8 cellular contexts compared by ENCODE assay signal in genomic region chr17:48578616-48579560, GRCh38. TPM values are rescaled to one million over a fixed set of nuclear protein-coding genes. Genes with fewer than 3 reads are reported as not detected.
DNase-seq lines count a peak whose midpoint lies in the region; TF ChIP-seq lines count a peak whose summit lies in the region.

No MANE protein-coding gene starts in this region.

- DNase-seq in T-helper 1 cell: no peak
- DNase-seq in cardiac fibroblast (ENCODE audit: low read depth in 2 of 2): no peak
- no peak for DNase-seq in BE2C
- DNase-seq in AG08395 (ENCODE audit: low spot score): no peak
- no peak for DNase-seq in AG08396 (ENCODE audit: low spot score)

- no peaks in the 10 kb centered on the region; the same call in 1 of the 2 replicates for H3K36me3 ChIP-seq in HUES6 (ENCODE audit: control insufficient read depth, insufficient read depth, low read length)
- H3K36me3 ChIP-seq in neural cell (ENCODE audit: insufficient read depth, low read length): no peaks in the 10 kb centered on the region
- H3K36me3 ChIP-seq in BE2C: no peaks in the 10 kb centered on the region

- peak overlapping the region; percentile 87 for H3K27ac Mint-ChIP-seq in T-helper 1 cell treated with Interleukin-12 subunit alpha and Interleukin-12 subunit beta and Interleukin-4 antibody, amounts not matched to agents 30 μg/mL and 1 μg/mL, for 36 hours

- peaks cover 18% of the 10 kb centered on the region for H3K36me3 Mint-ChIP-seq in T-helper 1 cell treated with Interleukin-12 subunit alpha and Interleukin-12 subunit beta and Interleukin-4 antibody, amounts not matched to agents 30 μg/mL and 1 μg/mL, for 36 hours (ENCODE audit: low read depth)

- H3K9me3 ChIP-seq in HUES6 (ENCODE audit: control insufficient read depth, insufficient read depth, low read depth, low read length) (no peaks in the 10 kb centered on the region), neural cell (ENCODE audit: low read length) (no peaks in the 10 kb centered on the region), BE2C (no peaks in the 10 kb centered on the region)

- no peaks in the 10 kb centered on the region for H3K9me2 ChIP-seq in neural cell (ENCODE audit: insufficient read depth, low read length)

- H3K4me3 ChIP-seq in HUES6 (ENCODE audit: low read depth, low read length) (peak overlapping the region; percentile 60), cardiac fibroblast (replicated peaks in 1 of 2; ENCODE audit: low read depth in 2 of 2, low read length in 2 of 2) (peak overlapping the region; percentile 28 to 57), neural cell (ENCODE audit: low read length) (no peak overlapping the region), BE2C (ENCODE audit: low read depth, low read length) (no peak overlapping the region)

- H3K9ac ChIP-seq in HUES6 (ENCODE audit: low read length) (peak overlapping the region; percentile 91), neural cell (ENCODE audit: low read length) (no peak overlapping the region)

- no peaks in the 10 kb centered on the region for H3F3A ChIP-seq in neural cell (ENCODE audit: insufficient read depth, low read length, poor library complexity, severe bottlenecking)

- no peaks in the 10 kb centered on the region for H3K79me2 ChIP-seq in neural cell (replicated peaks; ENCODE audit: insufficient read depth, low read length)

- peaks cover 53% of the 10 kb centered on the region for H3K4me1 Mint-ChIP-seq in T-helper 1 cell treated with Interleukin-12 subunit alpha and Interleukin-12 subunit beta and Interleukin-4 antibody, amounts not matched to agents 30 μg/mL and 1 μg/mL, for 36 hours (ENCODE audit: low read depth)

- H3K4me3 Mint-ChIP-seq in T-helper 1 cell treated with Interleukin-12 subunit alpha and Interleukin-12 subunit beta and Interleukin-4 antibody, amounts not matched to agents 30 μg/mL and 1 μg/mL, for 36 hours: peak overlapping the region; percentile 94

- H3K4me1 ChIP-seq in HUES6 (ENCODE audit: control insufficient read depth, insufficient read depth, low read length) (peaks cover 31% of the 10 kb centered on the region; the same call in 1 of the 2 replicates), BE2C (no peaks in the 10 kb centered on the region)

- TF ChIP-seq CTCF in cardiac fibroblast (IDR thresholded peaks at IDR 0.05; ENCODE audit: low read depth, low read length) (no peak), neural cell (IDR thresholded peaks at IDR 0.05; ENCODE audit: poor library complexity, severe bottlenecking) (no peak), BE2C (IDR thresholded peaks at IDR 0.05; ENCODE audit: low read depth, low read length) (no peak)

- no peaks in the 10 kb centered on the region for H4K20me1 ChIP-seq in neural cell (ENCODE audit: insufficient read depth)

- H3K27me3 ChIP-seq in HUES6 (ENCODE audit: control insufficient read depth, insufficient read depth, low read length): peaks cover 100% of the 10 kb centered on the region
- peaks cover 98% of the 10 kb centered on the region for H3K27me3 ChIP-seq in neural cell (ENCODE audit: insufficient read depth, low read depth, low read length)
- H3K27me3 ChIP-seq in BE2C: peaks cover 96% of the 10 kb centered on the region

- H3K9me3 Mint-ChIP-seq in T-helper 1 cell treated with Interleukin-12 subunit alpha and Interleukin-12 subunit beta and Interleukin-4 antibody, amounts not matched to agents 30 μg/mL and 1 μg/mL, for 36 hours: no peaks in the 10 kb centered on the region

- H3K27ac ChIP-seq in HUES6 (ENCODE audit: low read depth, low read length) (no peak overlapping the region; the same call in 1 of the 2 replicates), neural cell (ENCODE audit: low read length) (no peak overlapping the region)

- peaks cover 48% of the 10 kb centered on the region for H3K27me3 Mint-ChIP-seq in T-helper 1 cell treated with Interleukin-12 subunit alpha and Interleukin-12 subunit beta and Interleukin-4 antibody, amounts not matched to agents 30 μg/mL and 1 μg/mL, for 36 hours (ENCODE audit: low read depth)

- no peak for TF ChIP-seq EP300 in neural cell (conservative IDR thresholded peaks at IDR 0.05; ENCODE audit: poor library complexity, severe bottlenecking)

- TF ChIP-seq RAD21 in neural cell (conservative IDR thresholded peaks at IDR 0.05): no peak

- H3K4me2 ChIP-seq in neural cell (ENCODE audit: low read length): no peak overlapping the region

- no peak overlapping the region for H2AFZ ChIP-seq in neural cell (ENCODE audit: low read depth, low read length)

TF ChIP-seq in neural cell, 6 proteins besides CTCF, POLR2A, EP300 and RAD21:
- TF ChIP-seq EZH2 (IDR thresholded peaks at IDR 0.05; ENCODE audit: borderline replicate concordance, insufficient read depth, low read length, poor library complexity, severe bottlenecking) (peak; percentile 76), REST (IDR thresholded peaks at IDR 0.05; ENCODE audit: borderline replicate concordance) (no peak), POLR2AphosphoS5 (IDR thresholded peaks at IDR 0.05) (peak; percentile 30)
TF ChIP-seq in neural cell: peak in this region for 2.

RNA-seq across cellular contexts. Expression of gene HOXB4, which starts 0.7 kb away (rescaled TPM):
- polyA plus RNA-seq in neural cell: not detected in 2 replicates
- polyA minus RNA-seq in neural cell: not detected in 2 replicates
- not detected for polyA plus RNA-seq in BE2C (2012; ENCODE audit: insufficient read depth, insufficient read length, low read depth)

RNA-seq across cellular contexts. Expression of gene HOXB3, which starts 11.2 kb away (rescaled TPM):
- polyA plus RNA-seq in neural cell: not detected in 2 replicates
- polyA minus RNA-seq in neural cell: not detected in 2 replicates
- polyA plus RNA-seq in BE2C (2012; ENCODE audit: insufficient read depth, insufficient read length, low read depth): not detected

RNA-seq across cellular contexts. Expression of gene HOXB5, which starts 14.7 kb away (rescaled TPM):
- not detected in 2 replicates for polyA plus RNA-seq in neural cell
- polyA minus RNA-seq in neural cell: not detected in 2 replicates
- not detected for polyA plus RNA-seq in BE2C (2012; ENCODE audit: insufficient read depth, insufficient read length, low read depth)

RNA-seq across cellular contexts. Expression of gene HOXB6, which starts 25.9 kb away (rescaled TPM):
- polyA plus RNA-seq in neural cell: not detected in 2 replicates
- not detected in 2 replicates for polyA minus RNA-seq in neural cell
- polyA plus RNA-seq in BE2C (2012; ENCODE audit: insufficient read depth, insufficient read length, low read depth): not detected

RNA-seq across cellular contexts. Expression of gene HOXB7, which starts 31.9 kb away (rescaled TPM):
- polyA plus RNA-seq in neural cell: not detected in 2 replicates
- polyA minus RNA-seq in neural cell: not detected in 2 replicates
- polyA plus RNA-seq in BE2C (2012; ENCODE audit: insufficient read depth, insufficient read length, low read depth): not detected

Comparison
In these comparisons a context has a peak if more than half of its experiments do, and no peak if none do; other contexts are left out.
1. H3K4me3 ChIP-seq: peak in HUES6 (single experiment) and cardiac fibroblast (2 of 2); none in neural cell (single experiment) and BE2C (single experiment).